Comparison of ENCODE assay signal across 17 cellular contexts in genomic region chr3:61812085-61812484, GRCh38.
A peak's percentile ranks its signal among the peaks of the same experiment; 100 is the strongest.
DNase-seq lines count a peak whose midpoint lies in the region; ATAC-seq and TF ChIP-seq lines count a peak whose summit lies in the region.
"Had no signal": no experiment of that assay in that cellular context is flagged by ENCODE, and none has a peak within 500 bp of the region (broad histone marks: within the 10 kb centered on the region; RNA-seq: fewer than 3 reads in every experiment).

No MANE protein-coding gene starts in this region.

- no peaks in the 10 kb centered on the region for H3K9me3 ChIP-seq in left ventricle myocardium inferior (replicated peaks)
- H3K9me3 ChIP-seq in HEK293 (ENCODE audit: control insufficient read depth, insufficient read depth, low read depth, low read length): no peaks in the 10 kb centered on the region
- H3K9me3 ChIP-seq in muscle layer of colon (ENCODE audit: low read length): no peaks in the 10 kb centered on the region

- H3K4me3 Mint-ChIP-seq in GM23338: no peak overlapping the region; the same call in 2 of the 3 replicates
- H3K4me3 Mint-ChIP-seq: CD4-positive, alpha-beta memory T cell had no signal

- DNase-seq in left ventricle myocardium inferior (no peak), left ventricle myocardium superior (no peak), GM23338 (ENCODE audit: low spot score) (no peak), NCI-H2227 treated with DMSO at 0.1 percent for 48 hours (lab: John Stamatoyannopoulos, UW) (no peak)
- no peak for DNase-seq in NK-92 treated with Interleukin-12 subunit alpha and Interleukin-12 subunit beta, amount 100 ng/mL, for 24 hours (lab: John Stamatoyannopoulos, UW)
- DNase-seq: C1 segment of cervical spinal cord; Calu3; CD4-positive, alpha-beta memory T cell; COR-L47; DMS53; DMS79 treated with DMSO at 0.1 percent for 48 hours; GF-D8; H7; HCEC 1CT had no signal

- H3K36me3 ChIP-seq in left ventricle myocardium inferior: no peaks in the 10 kb centered on the region
- H3K36me3 ChIP-seq in GM23338 (ENCODE audit: insufficient read depth): no peaks in the 10 kb centered on the region
- no peaks in the 10 kb centered on the region for H3K36me3 ChIP-seq in HEK293 (ENCODE audit: control insufficient read depth in 2 of 2, insufficient read depth in 1 of 2, low read length in 2 of 2)
- H3K36me3 ChIP-seq in muscle layer of colon (ENCODE audit: insufficient read depth, low read length): no peaks in the 10 kb centered on the region

- CTCF ChIA-PET in HEK293 (lab: Yijun Ruan, JAX): no interaction called here

- H3K9me3 Mint-ChIP-seq in GM23338: no peaks in the 10 kb centered on the region

- H3K79me2 ChIP-seq in GM23338 (replicated peaks; ENCODE audit: insufficient read depth): peaks cover 95% of the 10 kb centered on the region

- H3K27ac ChIP-seq in left ventricle myocardium inferior (replicated peaks): peak overlapping the region; percentile 86
- no peak overlapping the region for H3K27ac ChIP-seq in GM23338 (ENCODE audit: low read depth)
- no peak overlapping the region for H3K27ac ChIP-seq in HEK293 (ENCODE audit: extremely low read depth, low read depth, low read length)
- H3K27ac ChIP-seq in muscle layer of colon (ENCODE audit: low read depth, low read length): peak overlapping the region; percentile 9

- TF ChIP-seq CTCF in left ventricle myocardium inferior (IDR thresholded peaks at IDR 0.05; ENCODE audit: borderline replicate concordance) (no peak), GM23338 (conservative IDR thresholded peaks at IDR 0.05; ENCODE audit: low read depth in 2 of 2) (no peak), HEK293 (tag by site-specific recombination; IDR thresholded peaks at IDR 0.05) (no peak)

- H3K9ac ChIP-seq in muscle layer of colon (ENCODE audit: low read length): no peak overlapping the region

- peaks cover 65% of the 10 kb centered on the region for H3K4me1 Mint-ChIP-seq in GM23338
- H3K4me1 Mint-ChIP-seq: CD4-positive, alpha-beta memory T cell had no signal

- intact Hi-C loops in left ventricle myocardium inferior (cut with micrococcal nuclease): no loop called here
- intact Hi-C loops in left ventricle myocardium superior (cut with micrococcal nuclease): no loop called here

- peak overlapping the region; percentile 4; the same call in 1 of the 2 replicates for H3K4me2 ChIP-seq in GM23338

- H3K9me2 ChIP-seq in GM23338 (ENCODE audit: insufficient read depth): no peaks in the 10 kb centered on the region

- no peaks in the 10 kb centered on the region for H3F3A ChIP-seq in GM23338 (replicated peaks; ENCODE audit: low read depth)

- no peaks in the 10 kb centered on the region for H3K36me3 Mint-ChIP-seq in GM23338 (ENCODE audit: low read depth)
- H3K36me3 Mint-ChIP-seq: CD4-positive, alpha-beta memory T cell had no signal

- no peak for ATAC-seq in left ventricle myocardium superior
- ATAC-seq in GM23338: no peak
- ATAC-seq in GM18502 (IDR thresholded peaks at IDR 0.05; ENCODE audit: poor library complexity, unreplicated experiment): no peak

- H3K4me1 ChIP-seq in left ventricle myocardium inferior: peaks cover 76% of the 10 kb centered on the region
- H3K4me1 ChIP-seq in GM23338 (ENCODE audit: insufficient read depth): peaks cover 67% of the 10 kb centered on the region
- H3K4me1 ChIP-seq in HEK293 (ENCODE audit: control insufficient read depth, insufficient read depth, low read length): peaks cover 18% of the 10 kb centered on the region
- H3K4me1 ChIP-seq in muscle layer of colon (ENCODE audit: insufficient read depth, low read length): peaks cover 73% of the 10 kb centered on the region

- H2AFZ ChIP-seq in GM23338: no peak overlapping the region

- no peak overlapping the region for H3K4me3 ChIP-seq in left ventricle myocardium inferior
- H3K4me3 ChIP-seq in GM23338: no peak overlapping the region
- H3K4me3 ChIP-seq in HEK293 (ENCODE audit: low read depth, low read length): no peak overlapping the region
- H3K4me3 ChIP-seq in muscle layer of colon (ENCODE audit: low read depth in 1 of 2, low read length in 2 of 2): no peak overlapping the region

- peaks cover 34% of the 10 kb centered on the region for H4K20me1 ChIP-seq in GM23338 (replicated peaks; ENCODE audit: insufficient read depth)

- H3K27me3 ChIP-seq in left ventricle myocardium inferior (ENCODE audit: low read depth): no peaks in the 10 kb centered on the region
- H3K27me3 ChIP-seq in GM23338 (ENCODE audit: insufficient read depth): no peaks in the 10 kb centered on the region
- H3K27me3 ChIP-seq in muscle layer of colon (ENCODE audit: control insufficient read depth in 1 of 2, insufficient read depth in 2 of 2, low read length in 2 of 2): no peaks in the 10 kb centered on the region

- no peak overlapping the region for H3K27ac Mint-ChIP-seq in GM23338
- H3K27ac Mint-ChIP-seq: CD4-positive, alpha-beta memory T cell had no signal

- POLR2A ChIA-PET in HEK293 (lab: Yijun Ruan, JAX): no interaction called here

- H3K27me3 Mint-ChIP-seq in GM23338 (ENCODE audit: insufficient read depth, low read depth, poor library complexity): peaks cover 2% of the 10 kb centered on the region

TF ChIP-seq in GM23338, 12 proteins besides CTCF, POLR2A, EP300 and RAD21:
- TF ChIP-seq JUNB (IDR thresholded peaks at IDR 0.05; ENCODE audit: unreplicated experiment): no peak
- TF ChIP-seq ZNF114 (CRISPR knock-in tag; IDR thresholded peaks at IDR 0.05): no peak
- TF ChIP-seq CREB1 (CRISPR knock-in tag; IDR thresholded peaks at IDR 0.05; ENCODE audit: low read depth): no peak
- no peak for TF ChIP-seq EZH2 (IDR thresholded peaks at IDR 0.05; ENCODE audit: low read depth, unreplicated experiment)
- no peak for TF ChIP-seq EZH2phosphoT487 (IDR thresholded peaks at IDR 0.05; ENCODE audit: unreplicated experiment)
- TF ChIP-seq POLR2AphosphoS5 (IDR thresholded peaks at IDR 0.05; ENCODE audit: low read depth): no peak

TF ChIP-seq in HEK293, 187 proteins besides CTCF, POLR2A, EP300 and RAD21:
- TF ChIP-seq ZNF24 (tag by site-specific recombination; IDR thresholded peaks at IDR 0.05) (peak; percentile 74; the same call in 1 of the 2 replicates), SP3 (tag by site-specific recombination; IDR thresholded peaks at IDR 0.05) (no peak), ZBTB17 (tag by site-specific recombination; IDR thresholded peaks at IDR 0.05) (no peak), ZNF585B (tag by site-specific recombination; IDR thresholded peaks at IDR 0.05) (no peak), ELK4 (IDR thresholded peaks at IDR 0.05; ENCODE audit: borderline replicate concordance, low read depth, low read length) (no peak), REST (tag by site-specific recombination; IDR thresholded peaks at IDR 0.05) (no peak), ZNF398 (tag by site-specific recombination; IDR thresholded peaks at IDR 0.05) (0 out of 2 replicates have a peak, but pooled peaks have one; percentile 13), ZNF654 (tag by site-specific recombination; IDR thresholded peaks at IDR 0.05; ENCODE audit: low read depth) (no peak), ZNF214 (tag by site-specific recombination; IDR thresholded peaks at IDR 0.05; ENCODE audit: borderline replicate concordance) (no peak), ZFP37 (tag by site-specific recombination; IDR thresholded peaks at IDR 0.05) (no peak), EGR2 (tag by site-specific recombination; IDR thresholded peaks at IDR 0.05; ENCODE audit: low read depth) (no peak)

Comparison
In these comparisons a context has a peak if more than half of its experiments do, and no peak if none do; other contexts are left out.
1. H3K27ac ChIP-seq: peak in left ventricle myocardium inferior (single experiment) and muscle layer of colon (single experiment); none in GM23338 (single experiment) and HEK293 (single experiment).